8 cellular contexts compared by ENCODE assay signal in genomic region chr14:74941676-74942097, GRCh38. TPM values are rescaled to one million over a fixed set of nuclear protein-coding genes. Genes with fewer than 3 reads are reported as not detected.
DNase-seq lines count a peak whose midpoint lies in the region; ATAC-seq and TF ChIP-seq lines count a peak whose summit lies in the region.

No MANE protein-coding gene starts in this region.

- WGBS in gastroesophageal sphincter (ENCODE audit: low coverage in 1 of 2), 2 donors = 0 to 89% methylated on average over 1 to 5 of the region's 13 CpGs
- WGBS in sigmoid colon, 2 donors = 39 to 60% methylated on average over 13 of the region's 13 CpGs

- TF ChIP-seq CTCF in gastroesophageal sphincter (IDR thresholded peaks at IDR 0.05) = no peak
- TF ChIP-seq CTCF in sigmoid colon (IDR thresholded peaks at IDR 0.05) = no peak

- peaks cover 0 to 5% of the 10 kb centered on the region in 2 donors for H3K36me3 ChIP-seq in gastroesophageal sphincter
- no peaks in the 10 kb centered on the region for H3K36me3 ChIP-seq in sigmoid colon

- peak; percentile 26 for DNase-seq in NAMALWA (ENCODE audit: low spot score)
- peak; percentile 66 for DNase-seq in activated T-cell treated with anti-CD3 and anti-CD28 coated beads, Interleukin-2, amount 50 U/mL, for 1 hour
- peak; percentile 84 for DNase-seq in sigmoid colon
- DNase-seq in DMS79 treated with DMSO at 0.1 percent for 48 hours (lab: John Stamatoyannopoulos, UW) = no peak
- DNase-seq in DMS114 treated with DMSO at 0.1 percent for 48 hours (lab: John Stamatoyannopoulos, UW; ENCODE audit: unreplicated experiment) = no peak

- ATAC-seq in GM19328 (IDR thresholded peaks at IDR 0.05; ENCODE audit: unreplicated experiment) = peak; percentile 42
- ATAC-seq in gastroesophageal sphincter = peak; percentile 34
- ATAC-seq in GM21390 (IDR thresholded peaks at IDR 0.05; ENCODE audit: unreplicated experiment) = no peak

- H3K9me3 ChIP-seq in gastroesophageal sphincter (no peaks in the 10 kb centered on the region), sigmoid colon (no peaks in the 10 kb centered on the region)

- TF ChIP-seq EP300 in gastroesophageal sphincter (IDR thresholded peaks at IDR 0.05) (no peak), sigmoid colon (IDR thresholded peaks at IDR 0.05) (no peak)

- H3K27me3 ChIP-seq in gastroesophageal sphincter (no peaks in the 10 kb centered on the region), sigmoid colon (no peaks in the 10 kb centered on the region)

- H3K27ac ChIP-seq in gastroesophageal sphincter = peak overlapping the region; percentile 10 to 82 (median 68)
- H3K27ac ChIP-seq in sigmoid colon = peak overlapping the region; percentile 72 to 74 (median 74)

- H3K4me3 ChIP-seq in gastroesophageal sphincter = peak overlapping the region in 1 of 2 donors; percentile 18
- peak overlapping the region in 1 of 4 donors; percentile 24 for H3K4me3 ChIP-seq in sigmoid colon

- intact Hi-C loops in sigmoid colon (cut with DNase I) = loop anchor here (10.0 kb wide), 1 partner anchor 363 kb away; no protein-coding TSS in a partner anchor

- TF ChIP-seq POLR2A in gastroesophageal sphincter (IDR thresholded peaks at IDR 0.05) (no peak), sigmoid colon (IDR thresholded peaks at IDR 0.05) (no peak)

- H3K4me1 ChIP-seq in gastroesophageal sphincter (peaks cover 0 to 51% (median 42%) of the 10 kb centered on the region in 3 donors), sigmoid colon (peaks cover 0 to 44% (median 37%) of the 10 kb centered on the region in 4 donors)

RNA-seq across cellular contexts. Expression of gene PGF, which starts 13.7 kb away (rescaled TPM):
- total RNA-seq in gastroesophageal sphincter = 10 to 100 TPM; 11.2 to 21.0 (median 16.5) TPM
- 10 to 100 TPM in 2 of 4 donors, 1 to 10 TPM in 2; 3.6 to 15.6 (median 9.7) TPM for total RNA-seq in sigmoid colon
- polyA plus RNA-seq in sigmoid colon = 1 to 10 TPM; 1.2 to 9.1 (median 1.6) TPM

RNA-seq across cellular contexts. Expression of gene RPS6KL1, which starts 18.6 kb away (rescaled TPM):
- total RNA-seq in gastroesophageal sphincter (10 to 100 TPM in 1 of 4 donors, 1 to 10 TPM in 3; 4.0 to 10.2 (median 8.2) TPM), sigmoid colon (10 to 100 TPM in 1 of 4 donors, 1 to 10 TPM in 3; 4.6 to 11.1 (median 6.7) TPM)
- polyA plus RNA-seq in sigmoid colon = 1 to 10 TPM; 1.8 to 4.0 (median 2.8) TPM

RNA-seq across cellular contexts. Expression of gene DLST, which starts 60.0 kb away (rescaled TPM):
- 10 to 100 TPM; 79.3 to 98.7 (median 87.8) TPM for total RNA-seq in gastroesophageal sphincter
- total RNA-seq in sigmoid colon = 100 to 1,000 TPM in 1 of 4 donors, 10 to 100 TPM in 3; 68.6 to 114 (median 71.8) TPM
- polyA plus RNA-seq in sigmoid colon = 100 to 1,000 TPM in 2 of 3 donors, 10 to 100 TPM in 1; 66.1 to 114 (median 105) TPM

Comparison
In these comparisons a context has a peak if more than half of its experiments do, and no peak if none do; other contexts are left out.
1. DNase-seq: peak in NAMALWA (single experiment), activated T-cell treated with anti-CD3 and anti-CD28 coated beads, Interleukin-2, amount 50 U/mL, for 1 hour (single experiment) and sigmoid colon (single experiment); none in DMS79 treated with DMSO at 0.1 percent for 48 hours (single experiment) and DMS114 treated with DMSO at 0.1 percent for 48 hours (single experiment).